1 cellular context compared by ENCODE assay signal in the genomic region with DNA sequence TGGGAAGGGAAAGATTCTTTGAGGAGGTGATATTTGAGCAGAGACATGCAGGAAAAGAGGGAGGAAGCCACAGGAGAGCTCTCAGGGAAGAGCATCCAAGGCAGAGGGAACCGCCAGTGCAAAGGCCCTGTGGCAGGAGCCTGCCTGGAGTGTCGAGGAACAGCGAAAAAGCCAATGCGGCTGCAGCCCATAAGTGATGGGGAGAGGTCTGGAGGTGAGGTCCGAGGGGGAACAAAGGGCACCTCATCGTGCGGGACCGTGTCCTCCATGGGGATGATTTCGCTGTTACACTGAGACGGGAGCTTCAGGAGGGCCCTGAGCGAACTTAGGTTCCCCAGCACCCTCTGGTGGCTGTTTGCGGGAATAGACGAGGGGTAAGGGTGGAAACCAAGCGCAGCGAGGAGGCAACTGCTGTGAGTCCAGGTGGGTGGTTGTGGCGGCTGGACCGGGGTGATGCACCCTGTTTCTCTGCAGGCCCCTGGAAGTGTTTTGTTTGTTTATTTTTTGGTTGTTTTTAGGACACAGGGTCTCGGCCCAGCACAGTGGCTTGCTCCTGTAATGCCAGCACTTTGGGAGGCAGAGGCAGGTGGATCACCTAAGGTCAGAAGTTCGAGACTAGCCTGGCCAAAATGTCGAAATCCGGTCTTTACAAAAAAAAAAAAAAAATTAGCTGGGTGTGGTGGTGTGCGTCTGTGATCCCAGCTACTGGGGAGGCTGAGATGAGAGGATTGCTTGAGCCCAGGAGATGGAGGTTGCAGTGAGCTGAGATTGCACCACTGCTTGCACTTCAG.
A peak's percentile ranks its signal among the peaks of the same experiment; 100 is the strongest.
TF ChIP-seq lines count a peak whose summit lies in the region.

No MANE protein-coding gene starts in this region.

TF ChIP-seq in HepG2, 621 proteins besides CTCF, POLR2A, EP300 and RAD21 (continued from another document and continues in another):
- TF ChIP-seq, protein P1, sequence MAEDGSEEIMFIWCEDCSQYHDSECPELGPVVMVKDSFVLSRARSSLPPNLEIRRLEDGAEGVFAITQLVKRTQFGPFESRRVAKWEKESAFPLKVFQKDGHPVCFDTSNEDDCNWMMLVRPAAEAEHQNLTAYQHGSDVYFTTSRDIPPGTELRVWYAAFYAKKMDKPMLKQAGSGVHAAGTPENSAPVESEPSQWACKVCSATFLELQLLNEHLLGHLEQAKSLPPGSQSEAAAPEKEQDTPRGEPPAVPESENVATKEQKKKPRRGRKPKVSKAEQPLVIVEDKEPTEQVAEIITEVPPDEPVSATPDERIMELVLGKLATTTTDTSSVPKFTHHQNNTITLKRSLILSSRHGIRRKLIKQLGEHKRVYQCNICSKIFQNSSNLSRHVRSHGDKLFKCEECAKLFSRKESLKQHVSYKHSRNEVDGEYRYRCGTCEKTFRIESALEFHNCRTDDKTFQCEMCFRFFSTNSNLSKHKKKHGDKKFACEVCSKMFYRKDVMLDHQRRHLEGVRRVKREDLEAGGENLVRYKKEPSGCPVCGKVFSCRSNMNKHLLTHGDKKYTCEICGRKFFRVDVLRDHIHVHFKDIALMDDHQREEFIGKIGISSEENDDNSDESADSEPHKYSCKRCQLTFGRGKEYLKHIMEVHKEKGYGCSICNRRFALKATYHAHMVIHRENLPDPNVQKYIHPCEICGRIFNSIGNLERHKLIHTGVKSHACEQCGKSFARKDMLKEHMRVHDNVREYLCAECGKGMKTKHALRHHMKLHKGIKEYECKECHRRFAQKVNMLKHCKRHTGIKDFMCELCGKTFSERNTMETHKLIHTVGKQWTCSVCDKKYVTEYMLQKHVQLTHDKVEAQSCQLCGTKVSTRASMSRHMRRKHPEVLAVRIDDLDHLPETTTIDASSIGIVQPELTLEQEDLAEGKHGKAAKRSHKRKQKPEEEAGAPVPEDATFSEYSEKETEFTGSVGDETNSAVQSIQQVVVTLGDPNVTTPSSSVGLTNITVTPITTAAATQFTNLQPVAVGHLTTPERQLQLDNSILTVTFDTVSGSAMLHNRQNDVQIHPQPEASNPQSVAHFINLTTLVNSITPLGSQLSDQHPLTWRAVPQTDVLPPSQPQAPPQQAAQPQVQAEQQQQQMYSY (CRISPR knock-in tag; IDR thresholded peaks at IDR 0.05), result no peak
- TF ChIP-seq LCORL (IDR thresholded peaks at IDR 0.05) (no peak), LCORL (CRISPR knock-in tag; IDR thresholded peaks at IDR 0.05) (0 out of 2 replicates have a peak, but pooled peaks have one; percentile 19), KDM5B (CRISPR knock-in tag; IDR thresholded peaks at IDR 0.05; ENCODE audit: borderline replicate concordance) (peak; percentile 36; the same call in 1 of the 2 replicates), TP53 (CRISPR knock-in tag; conservative IDR thresholded peaks at IDR 0.05) (no peak), ZNF530 (CRISPR knock-in tag; IDR thresholded peaks at IDR 0.05; ENCODE audit: low read depth) (no peak), SMAD1 (CRISPR knock-in tag; IDR thresholded peaks at IDR 0.05; ENCODE audit: borderline replicate concordance, low read depth) (no peak), ZNF878 (CRISPR knock-in tag; IDR thresholded peaks at IDR 0.05) (no peak), KDM5A (IDR thresholded peaks at IDR 0.05; ENCODE audit: borderline replicate concordance, low read length) (no peak), NR2F2 (IDR thresholded peaks at IDR 0.05; ENCODE audit: borderline replicate concordance, low read depth) (no peak), MEIS1 (CRISPR knock-in tag; IDR thresholded peaks at IDR 0.05; ENCODE audit: borderline replicate concordance) (no peak), GABPB1 (CRISPR knock-in tag; IDR thresholded peaks at IDR 0.05) (peak; percentile 32; the same call in 1 of the 2 replicates), MIER2 (CRISPR knock-in tag; IDR thresholded peaks at IDR 0.05) (0 out of 2 replicates have a peak, but pooled peaks have one; percentile 35), SMARCE1 (IDR thresholded peaks at IDR 0.05; ENCODE audit: borderline replicate concordance) (no peak), MBD4 (IDR thresholded peaks at IDR 0.05; ENCODE audit: borderline replicate concordance, low read length) (no peak), ZBTB42 (CRISPR knock-in tag; IDR thresholded peaks at IDR 0.05) (no peak), GATAD1 (CRISPR knock-in tag; IDR thresholded peaks at IDR 0.05) (no peak), ZNF263 (CRISPR knock-in tag; IDR thresholded peaks at IDR 0.05) (peak; percentile 44; the same call in 1 of the 2 replicates), ZNF761 (CRISPR knock-in tag; conservative IDR thresholded peaks at IDR 0.05) (no peak), ISL2 (CRISPR knock-in tag; IDR thresholded peaks at IDR 0.05) (no peak), RARA (CRISPR knock-in tag; IDR thresholded peaks at IDR 0.05) (no peak), ZNF264 (CRISPR knock-in tag; IDR thresholded peaks at IDR 0.05) (no peak), HOXA7 (CRISPR knock-in tag; IDR thresholded peaks at IDR 0.05) (no peak), KAT8 (CRISPR knock-in tag; IDR thresholded peaks at IDR 0.05) (no peak), NR2F1 (CRISPR knock-in tag; IDR thresholded peaks at IDR 0.05) (no peak), POLR2G (IDR thresholded peaks at IDR 0.05; ENCODE audit: low read depth, low read length) (no peak), ZNF678 (CRISPR knock-in tag; IDR thresholded peaks at IDR 0.05) (no peak), SNAI1 (CRISPR knock-in tag; IDR thresholded peaks at IDR 0.05; ENCODE audit: borderline replicate concordance) (no peak), RARG (CRISPR knock-in tag; IDR thresholded peaks at IDR 0.05; ENCODE audit: low read depth) (no peak), FOXA1 (IDR thresholded peaks at IDR 0.05) (no peak), FOXA1 (CRISPR knock-in tag; IDR thresholded peaks at IDR 0.05) (peak; percentile 18; the same call in 1 of the 2 replicates), SP2 (CRISPR knock-in tag; IDR thresholded peaks at IDR 0.05) (no peak), ZNF44 (CRISPR knock-in tag; IDR thresholded peaks at IDR 0.05) (no peak), FOSL2 (CRISPR knock-in tag; IDR thresholded peaks at IDR 0.05) (peak; percentile 14; the same call in 1 of the 2 replicates), XRCC5 (optimal IDR thresholded peaks at IDR 0.05; ENCODE audit: low read length) (peak; percentile 56), CENPX (CRISPR knock-in tag; IDR thresholded peaks at IDR 0.05) (no peak), KLF11 (CRISPR knock-in tag; IDR thresholded peaks at IDR 0.05) (no peak), ZNF350 (CRISPR knock-in tag; IDR thresholded peaks at IDR 0.05; ENCODE audit: borderline replicate concordance, low read depth) (0 out of 2 replicates have a peak, but pooled peaks have one; percentile 35), ZNF558 (CRISPR knock-in tag; IDR thresholded peaks at IDR 0.05; ENCODE audit: borderline replicate concordance) (no peak)
- TF ChIP-seq, protein P2, sequence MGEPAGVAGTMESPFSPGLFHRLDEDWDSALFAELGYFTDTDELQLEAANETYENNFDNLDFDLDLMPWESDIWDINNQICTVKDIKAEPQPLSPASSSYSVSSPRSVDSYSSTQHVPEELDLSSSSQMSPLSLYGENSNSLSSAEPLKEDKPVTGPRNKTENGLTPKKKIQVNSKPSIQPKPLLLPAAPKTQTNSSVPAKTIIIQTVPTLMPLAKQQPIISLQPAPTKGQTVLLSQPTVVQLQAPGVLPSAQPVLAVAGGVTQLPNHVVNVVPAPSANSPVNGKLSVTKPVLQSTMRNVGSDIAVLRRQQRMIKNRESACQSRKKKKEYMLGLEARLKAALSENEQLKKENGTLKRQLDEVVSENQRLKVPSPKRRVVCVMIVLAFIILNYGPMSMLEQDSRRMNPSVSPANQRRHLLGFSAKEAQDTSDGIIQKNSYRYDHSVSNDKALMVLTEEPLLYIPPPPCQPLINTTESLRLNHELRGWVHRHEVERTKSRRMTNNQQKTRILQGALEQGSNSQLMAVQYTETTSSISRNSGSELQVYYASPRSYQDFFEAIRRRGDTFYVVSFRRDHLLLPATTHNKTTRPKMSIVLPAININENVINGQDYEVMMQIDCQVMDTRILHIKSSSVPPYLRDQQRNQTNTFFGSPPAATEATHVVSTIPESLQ (CRISPR knock-in tag; conservative IDR thresholded peaks at IDR 0.05), result no peak
- TF ChIP-seq, protein P3, sequence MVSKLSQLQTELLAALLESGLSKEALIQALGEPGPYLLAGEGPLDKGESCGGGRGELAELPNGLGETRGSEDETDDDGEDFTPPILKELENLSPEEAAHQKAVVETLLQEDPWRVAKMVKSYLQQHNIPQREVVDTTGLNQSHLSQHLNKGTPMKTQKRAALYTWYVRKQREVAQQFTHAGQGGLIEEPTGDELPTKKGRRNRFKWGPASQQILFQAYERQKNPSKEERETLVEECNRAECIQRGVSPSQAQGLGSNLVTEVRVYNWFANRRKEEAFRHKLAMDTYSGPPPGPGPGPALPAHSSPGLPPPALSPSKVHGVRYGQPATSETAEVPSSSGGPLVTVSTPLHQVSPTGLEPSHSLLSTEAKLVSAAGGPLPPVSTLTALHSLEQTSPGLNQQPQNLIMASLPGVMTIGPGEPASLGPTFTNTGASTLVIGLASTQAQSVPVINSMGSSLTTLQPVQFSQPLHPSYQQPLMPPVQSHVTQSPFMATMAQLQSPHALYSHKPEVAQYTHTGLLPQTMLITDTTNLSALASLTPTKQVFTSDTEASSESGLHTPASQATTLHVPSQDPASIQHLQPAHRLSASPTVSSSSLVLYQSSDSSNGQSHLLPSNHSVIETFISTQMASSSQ (IDR thresholded peaks at IDR 0.05; ENCODE audit: low read depth), result no peak
- TF ChIP-seq, protein P3 (CRISPR knock-in tag; IDR thresholded peaks at IDR 0.05; ENCODE audit: borderline replicate concordance), result no peak
- TF ChIP-seq, protein P4, sequence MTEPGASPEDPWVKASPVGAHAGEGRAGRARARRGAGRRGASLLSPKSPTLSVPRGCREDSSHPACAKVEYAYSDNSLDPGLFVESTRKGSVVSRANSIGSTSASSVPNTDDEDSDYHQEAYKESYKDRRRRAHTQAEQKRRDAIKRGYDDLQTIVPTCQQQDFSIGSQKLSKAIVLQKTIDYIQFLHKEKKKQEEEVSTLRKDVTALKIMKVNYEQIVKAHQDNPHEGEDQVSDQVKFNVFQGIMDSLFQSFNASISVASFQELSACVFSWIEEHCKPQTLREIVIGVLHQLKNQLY (CRISPR knock-in tag; IDR thresholded peaks at IDR 0.05), result no peak
- TF ChIP-seq, protein P5, sequence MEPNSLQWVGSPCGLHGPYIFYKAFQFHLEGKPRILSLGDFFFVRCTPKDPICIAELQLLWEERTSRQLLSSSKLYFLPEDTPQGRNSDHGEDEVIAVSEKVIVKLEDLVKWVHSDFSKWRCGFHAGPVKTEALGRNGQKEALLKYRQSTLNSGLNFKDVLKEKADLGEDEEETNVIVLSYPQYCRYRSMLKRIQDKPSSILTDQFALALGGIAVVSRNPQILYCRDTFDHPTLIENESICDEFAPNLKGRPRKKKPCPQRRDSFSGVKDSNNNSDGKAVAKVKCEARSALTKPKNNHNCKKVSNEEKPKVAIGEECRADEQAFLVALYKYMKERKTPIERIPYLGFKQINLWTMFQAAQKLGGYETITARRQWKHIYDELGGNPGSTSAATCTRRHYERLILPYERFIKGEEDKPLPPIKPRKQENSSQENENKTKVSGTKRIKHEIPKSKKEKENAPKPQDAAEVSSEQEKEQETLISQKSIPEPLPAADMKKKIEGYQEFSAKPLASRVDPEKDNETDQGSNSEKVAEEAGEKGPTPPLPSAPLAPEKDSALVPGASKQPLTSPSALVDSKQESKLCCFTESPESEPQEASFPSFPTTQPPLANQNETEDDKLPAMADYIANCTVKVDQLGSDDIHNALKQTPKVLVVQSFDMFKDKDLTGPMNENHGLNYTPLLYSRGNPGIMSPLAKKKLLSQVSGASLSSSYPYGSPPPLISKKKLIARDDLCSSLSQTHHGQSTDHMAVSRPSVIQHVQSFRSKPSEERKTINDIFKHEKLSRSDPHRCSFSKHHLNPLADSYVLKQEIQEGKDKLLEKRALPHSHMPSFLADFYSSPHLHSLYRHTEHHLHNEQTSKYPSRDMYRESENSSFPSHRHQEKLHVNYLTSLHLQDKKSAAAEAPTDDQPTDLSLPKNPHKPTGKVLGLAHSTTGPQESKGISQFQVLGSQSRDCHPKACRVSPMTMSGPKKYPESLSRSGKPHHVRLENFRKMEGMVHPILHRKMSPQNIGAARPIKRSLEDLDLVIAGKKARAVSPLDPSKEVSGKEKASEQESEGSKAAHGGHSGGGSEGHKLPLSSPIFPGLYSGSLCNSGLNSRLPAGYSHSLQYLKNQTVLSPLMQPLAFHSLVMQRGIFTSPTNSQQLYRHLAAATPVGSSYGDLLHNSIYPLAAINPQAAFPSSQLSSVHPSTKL (CRISPR knock-in tag; IDR thresholded peaks at IDR 0.05), result no peak
- TF ChIP-seq, protein P6, sequence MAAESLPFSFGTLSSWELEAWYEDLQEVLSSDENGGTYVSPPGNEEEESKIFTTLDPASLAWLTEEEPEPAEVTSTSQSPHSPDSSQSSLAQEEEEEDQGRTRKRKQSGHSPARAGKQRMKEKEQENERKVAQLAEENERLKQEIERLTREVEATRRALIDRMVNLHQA (CRISPR knock-in tag; IDR thresholded peaks at IDR 0.05), result no peak
- TF ChIP-seq, protein P7, sequence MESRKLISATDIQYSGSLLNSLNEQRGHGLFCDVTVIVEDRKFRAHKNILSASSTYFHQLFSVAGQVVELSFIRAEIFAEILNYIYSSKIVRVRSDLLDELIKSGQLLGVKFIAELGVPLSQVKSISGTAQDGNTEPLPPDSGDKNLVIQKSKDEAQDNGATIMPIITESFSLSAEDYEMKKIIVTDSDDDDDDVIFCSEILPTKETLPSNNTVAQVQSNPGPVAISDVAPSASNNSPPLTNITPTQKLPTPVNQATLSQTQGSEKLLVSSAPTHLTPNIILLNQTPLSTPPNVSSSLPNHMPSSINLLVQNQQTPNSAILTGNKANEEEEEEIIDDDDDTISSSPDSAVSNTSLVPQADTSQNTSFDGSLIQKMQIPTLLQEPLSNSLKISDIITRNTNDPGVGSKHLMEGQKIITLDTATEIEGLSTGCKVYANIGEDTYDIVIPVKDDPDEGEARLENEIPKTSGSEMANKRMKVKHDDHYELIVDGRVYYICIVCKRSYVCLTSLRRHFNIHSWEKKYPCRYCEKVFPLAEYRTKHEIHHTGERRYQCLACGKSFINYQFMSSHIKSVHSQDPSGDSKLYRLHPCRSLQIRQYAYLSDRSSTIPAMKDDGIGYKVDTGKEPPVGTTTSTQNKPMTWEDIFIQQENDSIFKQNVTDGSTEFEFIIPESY (CRISPR knock-in tag; IDR thresholded peaks at IDR 0.05), result 0 out of 2 replicates have a peak, but pooled peaks have one; percentile 12
